Comparison of ENCODE assay signal across 9 cellular contexts in the genomic region with DNA sequence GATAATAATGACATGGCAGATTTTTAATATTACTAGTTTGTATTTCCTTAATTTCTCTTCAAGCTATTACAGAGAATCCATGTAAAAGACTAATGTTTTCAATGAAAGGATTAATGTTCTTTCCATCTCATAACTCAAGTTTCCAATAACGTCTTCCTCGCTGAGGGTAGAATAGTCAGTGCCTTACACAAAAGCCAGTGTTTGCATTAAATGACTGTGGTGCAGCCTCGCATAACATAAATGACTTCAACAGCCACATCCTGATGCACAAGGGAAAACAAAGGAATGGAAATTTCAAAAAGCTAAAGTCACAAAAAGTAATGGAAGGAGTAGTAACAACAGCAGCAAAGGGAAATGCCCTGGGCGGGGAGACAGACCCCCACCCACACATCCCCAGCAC.
"Had no signal": no experiment of that assay in that cellular context is flagged by ENCODE, and none has a peak within 500 bp of the region (broad histone marks: within the 10 kb centered on the region; RNA-seq: fewer than 3 reads in every experiment).

No MANE protein-coding gene starts in this region.

- H3K27ac Mint-ChIP-seq: stimulated activated memory B cell treated with anti-CD40 and anti-IgM and Interleukin-4, amounts not matched to agents 10 μg/mL and 1 μg/mL and 100 μg/mL, for 72 hours; type B pancreatic cell had no signal

- DNase-seq: activated CD4-positive, alpha-beta T cell treated with anti-CD3 and anti-CD28 coated beads, Interleukin-2, amount 50 U/mL, for 48 hours; activated T-cell treated with anti-CD3 and anti-CD28 coated beads, Interleukin-2, amount 50 U/mL, for 48 hours; left ventricle myocardium inferior; naive B cell; pancreas; SJCRH30; SW 1271 had no signal

- ATAC-seq: pancreas; stimulated activated memory B cell treated with anti-CD40 and anti-IgM and Interleukin-4, amounts not matched to agents 10 μg/mL and 1 μg/mL and 100 μg/mL, for 72 hours had no signal

- H3K4me3 Mint-ChIP-seq: naive B cell; stimulated activated memory B cell treated with anti-CD40 and anti-IgM and Interleukin-4, amounts not matched to agents 10 μg/mL and 1 μg/mL and 100 μg/mL, for 72 hours; type B pancreatic cell had no signal

- H3K27me3 Mint-ChIP-seq: stimulated activated memory B cell treated with anti-CD40 and anti-IgM and Interleukin-4, amounts not matched to agents 10 μg/mL and 1 μg/mL and 100 μg/mL, for 72 hours; type B pancreatic cell had no signal

- H3K9me3 Mint-ChIP-seq: stimulated activated memory B cell treated with anti-CD40 and anti-IgM and Interleukin-4, amounts not matched to agents 10 μg/mL and 1 μg/mL and 100 μg/mL, for 72 hours had no signal
